ENCODE assay signal across 10 cellular contexts in genomic region chr9:126151671-126152050, GRCh38.
DNase-seq lines count a peak whose midpoint lies in the region; ATAC-seq, FAIRE-seq and TF ChIP-seq lines count a peak whose summit lies in the region.
"Had no signal": no experiment of that assay in that cellular context is flagged by ENCODE, and none has a peak within 500 bp of the region (broad histone marks: within the 10 kb centered on the region; RNA-seq: fewer than 3 reads in every experiment).

No MANE protein-coding gene starts in this region.

- TF ChIP-seq POLR2A in H54 (IDR thresholded peaks at IDR 0.05; ENCODE audit: low read depth, low read length) (no peak), lower leg skin (IDR thresholded peaks at IDR 0.05) (no peak)

- TF ChIP-seq CTCF in lower leg skin (IDR thresholded peaks at IDR 0.05), result no peak

- no peak for ATAC-seq in HG03520 (IDR thresholded peaks at IDR 0.05; ENCODE audit: unreplicated experiment)
- no peak for ATAC-seq in stimulated activated memory B cell treated with anti-CD40 and anti-IgM and Interleukin-4, amounts not matched to agents 10 μg/mL and 1 μg/mL and 100 μg/mL, for 72 hours

- H3K4me3 ChIP-seq in lower leg skin (ENCODE audit: low read depth, poor library complexity, severe bottlenecking), result no peak overlapping the region

- peaks cover 5% of the 10 kb centered on the region for H3K9me3 Mint-ChIP-seq in stimulated activated memory B cell treated with anti-CD40 and anti-IgM and Interleukin-4, amounts not matched to agents 10 μg/mL and 1 μg/mL and 100 μg/mL, for 72 hours

- no peak overlapping the region for H3K27ac Mint-ChIP-seq in stimulated activated memory B cell treated with anti-CD40 and anti-IgM and Interleukin-4, amounts not matched to agents 10 μg/mL and 1 μg/mL and 100 μg/mL, for 72 hours

- H3K4me1 Mint-ChIP-seq in stimulated activated memory B cell treated with anti-CD40 and anti-IgM and Interleukin-4, amounts not matched to agents 10 μg/mL and 1 μg/mL and 100 μg/mL, for 72 hours, result peaks cover 3% of the 10 kb centered on the region

- no peak for FAIRE-seq in H54 (lab: Jason Lieb, UNC)

- intact Hi-C loops in lower leg skin (cut with DNase I; ENCODE audit: low total_unique reads), result no loop called here

- H3K27me3 Mint-ChIP-seq in stimulated activated memory B cell treated with anti-CD40 and anti-IgM and Interleukin-4, amounts not matched to agents 10 μg/mL and 1 μg/mL and 100 μg/mL, for 72 hours, result peaks cover 36% of the 10 kb centered on the region

- H3K36me3 Mint-ChIP-seq in stimulated activated memory B cell treated with anti-CD40 and anti-IgM and Interleukin-4, amounts not matched to agents 10 μg/mL and 1 μg/mL and 100 μg/mL, for 72 hours, result no peaks in the 10 kb centered on the region

- whole genome bisulfite sequencing in lower leg skin, 2 donors, result 22 to 25% methylated on average over 5 of the region's 5 CpGs

- DNase-seq in AG20443 (ENCODE audit: low spot score), result peak; percentile 27
- peak; percentile 47 for DNase-seq in H54 (ENCODE audit: insufficient read length, low spot score)
- peak; percentile 29 for DNase-seq in SHP77 treated with DMSO at 0.1 percent for 48 hours (lab: John Stamatoyannopoulos, UW)
- DNase-seq in lower leg skin (ENCODE audit: low spot score in 2 of 2), result peak; percentile 10 to 60
- no peak for DNase-seq in NCI-H526 treated with DMSO at 0.1 percent for 48 hours (lab: John Stamatoyannopoulos, UW)
- no peak for DNase-seq in dermis blood vessel endothelial cell
- DNase-seq: central memory CD4-positive, alpha-beta T cell; MM.1S had no signal

- H3K4me3 Mint-ChIP-seq in stimulated activated memory B cell treated with anti-CD40 and anti-IgM and Interleukin-4, amounts not matched to agents 10 μg/mL and 1 μg/mL and 100 μg/mL, for 72 hours, result no peak overlapping the region

Comparison
In these comparisons a context has a peak if more than half of its experiments do, and no peak if none do; other contexts are left out.
1. DNase-seq: peak in AG20443 (single experiment), H54 (single experiment), SHP77 treated with DMSO at 0.1 percent for 48 hours (single experiment) and lower leg skin (2 of 2); none in NCI-H526 treated with DMSO at 0.1 percent for 48 hours (single experiment) and dermis blood vessel endothelial cell (single experiment).